ENCODE assay signal across 17 cellular contexts in the genomic region with DNA sequence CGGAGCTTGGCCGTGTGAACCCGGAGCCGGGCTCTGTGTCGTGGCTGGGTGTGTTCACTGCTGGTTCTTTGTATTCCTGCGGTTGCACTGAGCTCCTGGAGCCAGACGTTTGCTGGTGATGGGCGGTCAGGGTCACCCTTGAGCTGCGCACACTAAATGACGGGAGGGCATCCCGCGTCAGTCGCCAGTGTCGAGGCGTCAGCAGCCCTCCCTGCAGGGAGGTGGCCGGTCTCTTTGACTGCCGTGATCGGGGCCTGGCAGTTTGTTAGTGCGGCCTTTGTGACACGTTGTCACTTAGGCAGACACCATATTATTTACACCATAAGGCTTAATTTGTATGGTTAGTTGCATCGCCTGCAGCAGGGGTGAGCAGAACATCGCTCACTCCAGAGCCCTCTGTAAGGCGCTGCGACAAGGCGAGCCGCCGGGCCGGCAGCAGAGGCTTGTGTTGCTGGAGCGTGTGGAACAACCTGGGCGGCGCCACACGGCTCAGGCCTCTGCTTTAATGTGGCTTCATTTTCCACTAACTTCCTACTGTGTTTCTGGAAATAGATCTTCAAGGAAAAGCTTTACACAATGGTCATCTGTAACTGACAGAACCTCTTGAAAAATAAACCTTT. TPM values are rescaled to one million over a fixed set of nuclear protein-coding genes. Genes with fewer than 3 reads are reported as not detected.
A peak's percentile ranks its signal among the peaks of the same experiment; 100 is the strongest.
DNase-seq lines count a peak whose midpoint lies in the region; ATAC-seq and TF ChIP-seq lines count a peak whose summit lies in the region.
"Had no signal": no experiment of that assay in that cellular context is flagged by ENCODE, and none has a peak within 500 bp of the region (broad histone marks: within the 10 kb centered on the region; RNA-seq: fewer than 3 reads in every experiment).

No MANE protein-coding gene starts in this region.

- dilution Hi-C loops in mammary epithelial cell (cut with HindIII; ENCODE audit: low sequenced_read_pairs) = no loop called here

- no peak overlapping the region for H3K18ac ChIP-seq in mesenchymal stem cell (ENCODE audit: low read depth in 1 of 2, low read length in 2 of 2)

- H3K4me1 ChIP-seq in right atrium auricular region (peaks cover 0 to 18% of the 10 kb centered on the region in 2 donors), mammary epithelial cell (ENCODE audit: insufficient read depth, low read length) (peaks cover 25% of the 10 kb centered on the region), mesenchymal stem cell (ENCODE audit: control insufficient read depth, insufficient read depth, low read depth, low read length) (peaks cover 7% of the 10 kb centered on the region)
- H3K4me1 ChIP-seq: BLaER1, HAP-1 had no signal

- H3K23ac ChIP-seq in mesenchymal stem cell (ENCODE audit: low read length in 2 of 2) = no peak overlapping the region

- H3K4me3 ChIP-seq in right atrium auricular region = no peak overlapping the region
- no peak overlapping the region for H3K4me3 ChIP-seq in mammary epithelial cell (replicated peaks in 1 of 3; ENCODE audit: insufficient read depth in 1 of 3, low read depth in 2 of 3, low read length in 3 of 3)
- no peak overlapping the region for H3K4me3 ChIP-seq in mesenchymal stem cell (ENCODE audit: insufficient read depth in 1 of 2, low read depth in 1 of 2, low read length in 2 of 2)
- H3K4me3 ChIP-seq: BLaER1, HAP-1 had no signal

- in situ Hi-C loops in mammary epithelial cell (cut with MboI; ENCODE audit: low sequenced_read_pairs in 2 of 2) = no loop called here

- peaks cover 24% of the 10 kb centered on the region for H3K4me1 Mint-ChIP-seq in stimulated activated effector memory CD8-positive, alpha-beta T cell treated with anti-CD3 and anti-CD28 coated beads, Interleukin-12 subunit alpha, Interleukin-12 subunit beta, amount 100 ng/mL, for 72 hours

- H3K9ac ChIP-seq in mammary epithelial cell (ENCODE audit: insufficient read depth, low read length) = no peak overlapping the region
- peak overlapping the region; percentile 68 for H3K9ac ChIP-seq in mesenchymal stem cell (ENCODE audit: low read length)
- H3K9ac ChIP-seq: BLaER1 had no signal

- no peaks in the 10 kb centered on the region for H3K9me3 Mint-ChIP-seq in stimulated activated effector memory CD8-positive, alpha-beta T cell treated with anti-CD3 and anti-CD28 coated beads, Interleukin-12 subunit alpha, Interleukin-12 subunit beta, amount 100 ng/mL, for 72 hours

- no peak overlapping the region for H2BK120ac ChIP-seq in mesenchymal stem cell (ENCODE audit: low read depth, low read length)

- H4K8ac ChIP-seq in mesenchymal stem cell (ENCODE audit: low read length) = no peak overlapping the region

- H2BK15ac ChIP-seq in mesenchymal stem cell (ENCODE audit: low read depth, poor library complexity, severe bottlenecking) = no peak overlapping the region

- no peak overlapping the region for H3K4me3 Mint-ChIP-seq in stimulated activated effector memory CD8-positive, alpha-beta T cell treated with anti-CD3 and anti-CD28 coated beads, Interleukin-12 subunit alpha, Interleukin-12 subunit beta, amount 100 ng/mL, for 72 hours

- WGBS in mammary epithelial cell (ENCODE audit: low coverage, missing lambda C conversion rate) = over 99% methylated on average over 24 of the region's 32 CpGs
- 97% methylated on average over 29 of the region's 32 CpGs for WGBS in mesenchymal stem cell

- H3K27ac ChIP-seq in right atrium auricular region = no peak overlapping the region
- H3K27ac ChIP-seq in mammary epithelial cell (ENCODE audit: insufficient read depth, low read depth, low read length) = no peak overlapping the region
- no peak overlapping the region for H3K27ac ChIP-seq in mesenchymal stem cell (ENCODE audit: low read length, poor library complexity, severe bottlenecking)
- H3K27ac ChIP-seq: BLaER1 had no signal

- H3K4ac ChIP-seq in mesenchymal stem cell (ENCODE audit: low read depth in 1 of 2, low read length in 2 of 2) = no peak overlapping the region

- H2BK5ac ChIP-seq in mesenchymal stem cell (ENCODE audit: low read depth, low read length, poor library complexity, severe bottlenecking) = no peak overlapping the region

- H3K14ac ChIP-seq in mesenchymal stem cell (ENCODE audit: low read length in 2 of 2) = no peak overlapping the region

- H3K36me3 ChIP-seq in right atrium auricular region (peaks cover 85% of the 10 kb centered on the region), mammary epithelial cell (ENCODE audit: insufficient read depth, low read length) (peaks cover 37% of the 10 kb centered on the region), mesenchymal stem cell (ENCODE audit: control insufficient read depth in 1 of 2, insufficient read depth in 2 of 2, low read depth in 1 of 2, low read length in 2 of 2) (peaks cover 70 to 94% of the 10 kb centered on the region in 2 experiments)

- no peak overlapping the region for H4K91ac ChIP-seq in mesenchymal stem cell (ENCODE audit: low read length)

- H3K9me3 ChIP-seq in right atrium auricular region = no peaks in the 10 kb centered on the region
- H3K9me3 ChIP-seq in mammary epithelial cell (replicated peaks; ENCODE audit: insufficient read depth, low read length) = no peaks in the 10 kb centered on the region
- H3K9me3 ChIP-seq in mesenchymal stem cell (ENCODE audit: control insufficient read depth, low read length) = no peaks in the 10 kb centered on the region
- H3K9me3 ChIP-seq: BLaER1, HAP-1 had no signal

- peak overlapping the region; percentile 34 for H3K27ac Mint-ChIP-seq in stimulated activated effector memory CD8-positive, alpha-beta T cell treated with anti-CD3 and anti-CD28 coated beads, Interleukin-12 subunit alpha, Interleukin-12 subunit beta, amount 100 ng/mL, for 72 hours

- H4K20me1 ChIP-seq in mammary epithelial cell (ENCODE audit: insufficient read depth, low read length) = no peaks in the 10 kb centered on the region

- H2AFZ ChIP-seq in mammary epithelial cell (ENCODE audit: low read depth, low read length) = no peak overlapping the region
- H2AFZ ChIP-seq in mesenchymal stem cell (ENCODE audit: low read depth, low read length) = no peak overlapping the region

- H3K27me3 ChIP-seq in right atrium auricular region = no peaks in the 10 kb centered on the region
- no peaks in the 10 kb centered on the region for H3K27me3 ChIP-seq in mammary epithelial cell (ENCODE audit: insufficient read depth, low read length)
- H3K27me3 ChIP-seq in mesenchymal stem cell (ENCODE audit: control insufficient read depth in 1 of 2, insufficient read depth in 1 of 2, low read length in 2 of 2) = no peaks in the 10 kb centered on the region
- H3K27me3 ChIP-seq: BLaER1 had no signal

- peaks cover 99% of the 10 kb centered on the region for H3K36me3 Mint-ChIP-seq in stimulated activated effector memory CD8-positive, alpha-beta T cell treated with anti-CD3 and anti-CD28 coated beads, Interleukin-12 subunit alpha, Interleukin-12 subunit beta, amount 100 ng/mL, for 72 hours

- CTCF ChIA-PET in mammary epithelial cell (lab: Charles Lee; ENCODE audit: low non-redundant PET) = no interaction called here

- no peak overlapping the region for H2BK12ac ChIP-seq in mesenchymal stem cell (ENCODE audit: low read length in 2 of 2)

- peaks cover 51% of the 10 kb centered on the region for H3K79me1 ChIP-seq in mesenchymal stem cell (replicated peaks; ENCODE audit: low read length, poor library complexity, severe bottlenecking)

- peaks cover 82% of the 10 kb centered on the region for H3K79me2 ChIP-seq in mammary epithelial cell (ENCODE audit: insufficient read depth, low read length)

- no peak overlapping the region for H2AK5ac ChIP-seq in mesenchymal stem cell (ENCODE audit: low read length, severe bottlenecking)

- intact Hi-C loops in Right ventricle myocardium superior (cut with DNase I) (no loop called here), mammary epithelial cell (cut with micrococcal nuclease) (no loop called here)

- ATAC-seq in Right ventricle myocardium superior (ENCODE audit: poor library complexity) (no peak), HG03280 (IDR thresholded peaks at IDR 0.05; ENCODE audit: unreplicated experiment) (no peak), HG03108 (IDR thresholded peaks at IDR 0.05; ENCODE audit: unreplicated experiment) (no peak)
- ATAC-seq in stimulated activated effector memory CD8-positive, alpha-beta T cell treated with anti-CD3 and anti-CD28 coated beads, Interleukin-12 subunit alpha, Interleukin-12 subunit beta, amount 100 ng/mL, for 72 hours = no peak
- ATAC-seq: PC-3 had no signal

- DNase-seq in Right ventricle myocardium superior (peak; percentile 39), right atrium auricular region (ENCODE audit: low spot score) (no peak), mammary epithelial cell (no peak), mesenchymal stem cell (no peak), DMS 273 treated with DMSO at 0.1 percent for 48 hours (lab: John Stamatoyannopoulos, UW) (no peak)
- no peak for DNase-seq in stimulated activated effector memory CD8-positive, alpha-beta T cell treated with anti-CD3 and anti-CD28 coated beads, Interleukin-12 subunit alpha, Interleukin-12 subunit beta, amount 100 ng/mL, for 72 hours (ENCODE audit: low spot score in 2 of 2)
- DNase-seq: DND-41, NCI-H1417 treated with DMSO at 0.1 percent for 48 hours, NCI-H2029, NCI-H2171 treated with DMSO at 0.1 percent for 48 hours, NCI-H510A, NCI-H82, PC-3 had no signal

- BruUV-seq in mammary epithelial cell (replicated peaks; lab: Mats Ljungman, UMichigan) = no TSS peak

- TF ChIP-seq CTCF in right atrium auricular region (IDR thresholded peaks at IDR 0.05) (no peak), mammary epithelial cell (conservative IDR thresholded peaks at IDR 0.05 in 1 of 2, IDR thresholded peaks at IDR 0.05 in 1 of 2; ENCODE audit: extremely low read depth in 1 of 2, insufficient read depth in 1 of 2, low read depth in 1 of 2, low read length in 2 of 2) (no peak)

- H3K4me2 ChIP-seq in mammary epithelial cell (ENCODE audit: insufficient read depth, low read depth, low read length) (peak overlapping the region; percentile 79), mesenchymal stem cell (ENCODE audit: low read length, poor library complexity, severe bottlenecking) (no peak overlapping the region)
- H3K4me2 ChIP-seq: BLaER1 had no signal

RNA-seq across cellular contexts. Expression of gene NDUFS6, which starts 8.3 kb away (rescaled TPM):
- 126 TPM for total RNA-seq in Right ventricle myocardium superior
- total RNA-seq in right atrium auricular region = 100 to 1,000 TPM; 130 to 135 TPM
- 10 to 100 TPM; 13.5 to 47.7 TPM for total RNA-seq in mammary epithelial cell
- polyA plus RNA-seq in mammary epithelial cell = 127 TPM
- 17.7 TPM for polyA minus RNA-seq in mammary epithelial cell
- polyA plus RNA-seq in mesenchymal stem cell (2013, experiment 1 of 2) = 102 TPM
- polyA plus RNA-seq in mesenchymal stem cell (2013, experiment 2 of 2) = 105 TPM

RNA-seq across cellular contexts. Expression of gene MRPL36, which starts 9.9 kb away (rescaled TPM):
- total RNA-seq in Right ventricle myocardium superior (65.5 TPM), right atrium auricular region (10 to 100 TPM; 40.5 to 41.2 TPM), mammary epithelial cell (10 to 100 TPM; 47.2 to 82.2 TPM)
- polyA plus RNA-seq in mammary epithelial cell = 117 TPM
- 54.6 TPM for polyA minus RNA-seq in mammary epithelial cell
- polyA plus RNA-seq in mesenchymal stem cell (2013, experiment 1 of 2) = 94.6 TPM
- polyA plus RNA-seq in mesenchymal stem cell (2013, experiment 2 of 2) = 92.6 TPM
